ENCODE assay signal across 15 cellular contexts in the genomic region with DNA sequence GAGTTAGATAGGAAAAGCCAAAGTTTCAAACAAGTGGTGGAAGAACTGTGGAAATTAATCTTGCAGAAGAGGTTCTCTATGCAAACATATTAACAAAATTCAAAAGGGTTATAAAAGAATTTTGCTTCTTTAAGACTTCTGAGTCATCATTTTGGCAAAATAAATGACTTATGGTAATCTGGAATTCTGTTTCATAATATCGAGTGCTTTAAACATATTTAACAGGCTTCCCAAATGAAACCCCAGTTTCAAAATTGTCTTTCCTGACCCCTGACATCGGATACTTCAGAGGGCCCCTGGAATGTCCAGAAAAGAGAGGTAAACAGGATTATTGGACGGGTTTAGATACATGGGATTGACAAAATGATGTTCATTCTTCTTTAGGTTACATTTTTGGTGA.
A peak's percentile ranks its signal among the peaks of the same experiment; 100 is the strongest.
DNase-seq lines count a peak whose midpoint lies in the region; ATAC-seq and TF ChIP-seq lines count a peak whose summit lies in the region.
"Had no signal": no experiment of that assay in that cellular context is flagged by ENCODE, and none has a peak within 500 bp of the region (broad histone marks: within the 10 kb centered on the region; RNA-seq: fewer than 3 reads in every experiment).

No MANE protein-coding gene starts in this region.

- H3K4me1 ChIP-seq in fibroblast of lung (ENCODE audit: control insufficient read depth, extremely low read depth, insufficient read depth, low read length): peaks cover 10% of the 10 kb centered on the region
- H3K4me1 ChIP-seq in skeletal muscle satellite cell (ENCODE audit: control insufficient read depth, insufficient read depth, low read length): peaks cover 34% of the 10 kb centered on the region

- H3K9ac ChIP-seq in fibroblast of lung (ENCODE audit: insufficient read depth, low read length) (no peak overlapping the region), skeletal muscle satellite cell (ENCODE audit: low read depth, low read length) (no peak overlapping the region)

- H3K27ac ChIP-seq in fibroblast of lung (ENCODE audit: insufficient read depth, low read length) (no peak overlapping the region), dorsolateral prefrontal cortex (no peak overlapping the region)

- ATAC-seq in GM21786 (IDR thresholded peaks at IDR 0.05; ENCODE audit: unreplicated experiment) (no peak), GM21723 (IDR thresholded peaks at IDR 0.05; ENCODE audit: unreplicated experiment) (no peak)

- peak overlapping the region in 1 of 4 experiments; percentile 8 for H3K4me3 ChIP-seq in fibroblast of lung (replicated peaks in 1 of 4; ENCODE audit: control extremely low read depth in 1 of 4, insufficient read depth in 1 of 4, low read depth in 3 of 4, low read length in 4 of 4)
- peak overlapping the region; percentile 27 for H3K4me3 ChIP-seq in skeletal muscle satellite cell (ENCODE audit: low read length)
- no peak overlapping the region for H3K4me3 ChIP-seq in dorsolateral prefrontal cortex

- H3K4me2 ChIP-seq in fibroblast of lung (ENCODE audit: extremely low read depth, insufficient read depth, low read length): peak overlapping the region; percentile 73
- H3K4me2 ChIP-seq in skeletal muscle satellite cell (ENCODE audit: low read length): peak overlapping the region; percentile 75

- H3K27me3 ChIP-seq in fibroblast of lung (ENCODE audit: control insufficient read depth, insufficient read depth, low read length): no peaks in the 10 kb centered on the region
- no peaks in the 10 kb centered on the region for H3K27me3 ChIP-seq in skeletal muscle satellite cell (ENCODE audit: control insufficient read depth, insufficient read depth, low read length)
- H3K27me3 ChIP-seq in dorsolateral prefrontal cortex: peaks cover 0 to 6% (median 0%) of the 10 kb centered on the region in 45 donors

- DNase-seq in HCEC 1CT (peak; percentile 79), amniotic stem cell (lab: John Stamatoyannopoulos, UW) (peak; percentile 22), fibroblast of lung (ENCODE audit: low read depth in 2 of 2) (peak; percentile 63 to 83), dorsolateral prefrontal cortex (no peak)
- DNase-seq: Caco-2; CD4-positive, CD25-positive, alpha-beta regulatory T cell; DMS153; H7; Kasumi-1; NCI-H1930; NCI-H2171; NCI-H774 had no signal

- H3K36me3 ChIP-seq in fibroblast of lung (ENCODE audit: control insufficient read depth, insufficient read depth, low read length): no peaks in the 10 kb centered on the region
- H3K36me3 ChIP-seq in skeletal muscle satellite cell (ENCODE audit: insufficient read depth, low read length): no peaks in the 10 kb centered on the region

- intact Hi-C loops in dorsolateral prefrontal cortex (cut with DNase I): no loop called here

- no peaks in the 10 kb centered on the region for H4K20me1 ChIP-seq in fibroblast of lung (ENCODE audit: control insufficient read depth, extremely low read depth, insufficient read depth, low read length)

- no peaks in the 10 kb centered on the region for H3K79me2 ChIP-seq in fibroblast of lung (ENCODE audit: control insufficient read depth, insufficient read depth, low read length)

- no peak overlapping the region for H2AFZ ChIP-seq in fibroblast of lung (ENCODE audit: low read length)

- no peak for TF ChIP-seq CTCF in fibroblast of lung (conservative IDR thresholded peaks at IDR 0.05 in 1 of 2, IDR thresholded peaks at IDR 0.05 in 1 of 2; ENCODE audit: low read depth in 1 of 2, low read length in 2 of 2)
- TF ChIP-seq CTCF in dorsolateral prefrontal cortex (IDR thresholded peaks at IDR 0.05 in 54 of 56, conservative IDR thresholded peaks at IDR 0.05 in 2 of 56; ENCODE audit: low read depth in 1 of 56, partially characterized antibody in 56 of 56): no peak

- H3K9me3 ChIP-seq in fibroblast of lung (ENCODE audit: control insufficient read depth, insufficient read depth, low read depth, low read length) (no peaks in the 10 kb centered on the region), skeletal muscle satellite cell (replicated peaks; ENCODE audit: low read length) (no peaks in the 10 kb centered on the region)
- H3K9me3 ChIP-seq: Caco-2 had no signal

Comparison
In these comparisons a context has a peak if more than half of its experiments do, and no peak if none do; other contexts are left out.
1. DNase-seq: peak in HCEC 1CT (single experiment), amniotic stem cell (single experiment) and fibroblast of lung (2 of 2); none in dorsolateral prefrontal cortex (0 of 10).